ENCODE assay signal across 2 cellular contexts in genomic region chr7:90639683-90640082, GRCh38. TPM values are rescaled to one million over a fixed set of nuclear protein-coding genes. Genes with fewer than 3 reads are reported as not detected.
"Had no signal": no experiment of that assay in that cellular context is flagged by ENCODE, and none has a peak within 500 bp of the region (broad histone marks: within the 10 kb centered on the region; RNA-seq: fewer than 3 reads in every experiment).

No MANE protein-coding gene starts in this region.

RNA-seq across cellular contexts. Expression of gene CDK14, which starts 43.6 kb away (rescaled TPM):
- total RNA-seq: activated CD4-positive, alpha-beta T cell treated with anti-CD3 and anti-CD28 coated beads, Interleukin-2, amount 10 ng/mL, durations not matched to agents 7 days and 5 days; activated CD8-positive, alpha-beta T cell treated with anti-CD3 and anti-CD28 coated beads, Interleukin-2, amount 10 ng/mL, durations not matched to agents 7 days and 5 days had no signal
